In genomic region chr1:204506969-204507316, GRCh38 we compare ENCODE assay signal across 1 cellular context.
TF ChIP-seq lines count a peak whose summit lies in the region.

No MANE protein-coding gene starts in this region.

TF ChIP-seq in HepG2, 621 proteins besides CTCF, POLR2A, EP300 and RAD21 (continued from another document and continues in another):
- TF ChIP-seq REST (IDR thresholded peaks at IDR 0.05; ENCODE audit: borderline replicate concordance in 1 of 2, low read depth in 1 of 2, low read length in 2 of 2) (0 out of 4 replicates have a peak, but pooled peaks of 1 of the 2 experiments have one; percentile 17), ZNF12 (CRISPR knock-in tag; IDR thresholded peaks at IDR 0.05) (0 out of 2 replicates have a peak, but pooled peaks have one; percentile 42), NFIC (IDR thresholded peaks at IDR 0.05; ENCODE audit: low read length) (peak; percentile 42; the same call in 1 of the 2 replicates), E2F5 (CRISPR knock-in tag; conservative IDR thresholded peaks at IDR 0.05) (no peak), SMC3 (IDR thresholded peaks at IDR 0.05; ENCODE audit: low read length) (peak; percentile 24; the same call in 1 of the 2 replicates), HMG20A (CRISPR knock-in tag; IDR thresholded peaks at IDR 0.05; ENCODE audit: borderline replicate concordance) (0 out of 2 replicates have a peak, but pooled peaks have one; percentile 18), ZNF788 (CRISPR knock-in tag; IDR thresholded peaks at IDR 0.05; ENCODE audit: borderline replicate concordance) (peak; percentile 53; the same call in 1 of the 2 replicates), NCOA1 (CRISPR knock-in tag; IDR thresholded peaks at IDR 0.05) (no peak), RCOR2 (CRISPR knock-in tag; IDR thresholded peaks at IDR 0.05) (peak; percentile 58; the same call in 1 of the 2 replicates), TBX2 (CRISPR knock-in tag; IDR thresholded peaks at IDR 0.05; ENCODE audit: borderline replicate concordance) (0 out of 2 replicates have a peak, but pooled peaks have one; percentile 19), ZFP82 (CRISPR knock-in tag; IDR thresholded peaks at IDR 0.05; ENCODE audit: borderline replicate concordance) (no peak; the same call in 1 of the 2 replicates), ARID5B (CRISPR knock-in tag; IDR thresholded peaks at IDR 0.05) (peak; percentile 50), ZNF251 (CRISPR knock-in tag; IDR thresholded peaks at IDR 0.05) (no peak), U2AF2 (IDR thresholded peaks at IDR 0.05; ENCODE audit: low read depth, low read length) (no peak), SIX4 (CRISPR knock-in tag; IDR thresholded peaks at IDR 0.05) (no peak; the same call in 1 of the 2 replicates), ELF4 (CRISPR knock-in tag; IDR thresholded peaks at IDR 0.05; ENCODE audit: borderline replicate concordance) (0 out of 2 replicates have a peak, but pooled peaks have one; percentile 28), MED1 (CRISPR knock-in tag; IDR thresholded peaks at IDR 0.05) (peak; percentile 53; the same call in 1 of the 2 replicates), ZNF142 (CRISPR knock-in tag; IDR thresholded peaks at IDR 0.05) (no peak), NFATC3 (CRISPR knock-in tag; IDR thresholded peaks at IDR 0.05) (0 out of 2 replicates have a peak, but pooled peaks have one; percentile 37), ZNF282 (IDR thresholded peaks at IDR 0.05; ENCODE audit: partially characterized antibody) (no peak), MIXL1 (CRISPR knock-in tag; IDR thresholded peaks at IDR 0.05) (peak; percentile 77), KDM3A (CRISPR knock-in tag; IDR thresholded peaks at IDR 0.05; ENCODE audit: low read depth) (peak; percentile 38; the same call in 1 of the 2 replicates), HOXA5 (CRISPR knock-in tag; IDR thresholded peaks at IDR 0.05) (peak; percentile 46; the same call in 1 of the 2 replicates), YEATS2 (CRISPR knock-in tag; IDR thresholded peaks at IDR 0.05; ENCODE audit: borderline replicate concordance) (0 out of 2 replicates have a peak, but pooled peaks have one; percentile 49), ZNF160 (CRISPR knock-in tag; IDR thresholded peaks at IDR 0.05) (no peak)
- TF ChIP-seq, protein P1, sequence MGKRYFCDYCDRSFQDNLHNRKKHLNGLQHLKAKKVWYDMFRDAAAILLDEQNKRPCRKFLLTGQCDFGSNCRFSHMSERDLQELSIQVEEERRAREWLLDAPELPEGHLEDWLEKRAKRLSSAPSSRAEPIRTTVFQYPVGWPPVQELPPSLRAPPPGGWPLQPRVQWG (CRISPR knock-in tag; IDR thresholded peaks at IDR 0.05; ENCODE audit: borderline replicate concordance, low read depth), result no peak
- TF ChIP-seq, protein P2, sequence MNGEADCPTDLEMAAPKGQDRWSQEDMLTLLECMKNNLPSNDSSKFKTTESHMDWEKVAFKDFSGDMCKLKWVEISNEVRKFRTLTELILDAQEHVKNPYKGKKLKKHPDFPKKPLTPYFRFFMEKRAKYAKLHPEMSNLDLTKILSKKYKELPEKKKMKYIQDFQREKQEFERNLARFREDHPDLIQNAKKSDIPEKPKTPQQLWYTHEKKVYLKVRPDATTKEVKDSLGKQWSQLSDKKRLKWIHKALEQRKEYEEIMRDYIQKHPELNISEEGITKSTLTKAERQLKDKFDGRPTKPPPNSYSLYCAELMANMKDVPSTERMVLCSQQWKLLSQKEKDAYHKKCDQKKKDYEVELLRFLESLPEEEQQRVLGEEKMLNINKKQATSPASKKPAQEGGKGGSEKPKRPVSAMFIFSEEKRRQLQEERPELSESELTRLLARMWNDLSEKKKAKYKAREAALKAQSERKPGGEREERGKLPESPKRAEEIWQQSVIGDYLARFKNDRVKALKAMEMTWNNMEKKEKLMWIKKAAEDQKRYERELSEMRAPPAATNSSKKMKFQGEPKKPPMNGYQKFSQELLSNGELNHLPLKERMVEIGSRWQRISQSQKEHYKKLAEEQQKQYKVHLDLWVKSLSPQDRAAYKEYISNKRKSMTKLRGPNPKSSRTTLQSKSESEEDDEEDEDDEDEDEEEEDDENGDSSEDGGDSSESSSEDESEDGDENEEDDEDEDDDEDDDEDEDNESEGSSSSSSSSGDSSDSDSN (CRISPR knock-in tag; IDR thresholded peaks at IDR 0.05), result no peak
- TF ChIP-seq, protein P3, sequence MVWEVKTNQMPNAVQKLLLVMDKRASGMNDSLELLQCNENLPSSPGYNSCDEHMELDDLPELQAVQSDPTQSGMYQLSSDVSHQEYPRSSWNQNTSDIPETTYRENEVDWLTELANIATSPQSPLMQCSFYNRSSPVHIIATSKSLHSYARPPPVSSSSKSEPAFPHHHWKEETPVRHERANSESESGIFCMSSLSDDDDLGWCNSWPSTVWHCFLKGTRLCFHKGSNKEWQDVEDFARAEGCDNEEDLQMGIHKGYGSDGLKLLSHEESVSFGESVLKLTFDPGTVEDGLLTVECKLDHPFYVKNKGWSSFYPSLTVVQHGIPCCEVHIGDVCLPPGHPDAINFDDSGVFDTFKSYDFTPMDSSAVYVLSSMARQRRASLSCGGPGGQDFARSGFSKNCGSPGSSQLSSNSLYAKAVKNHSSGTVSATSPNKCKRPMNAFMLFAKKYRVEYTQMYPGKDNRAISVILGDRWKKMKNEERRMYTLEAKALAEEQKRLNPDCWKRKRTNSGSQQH (CRISPR knock-in tag; IDR thresholded peaks at IDR 0.05; ENCODE audit: low read depth), result peak; percentile 46; the same call in 1 of the 2 replicates
- TF ChIP-seq, protein P4, sequence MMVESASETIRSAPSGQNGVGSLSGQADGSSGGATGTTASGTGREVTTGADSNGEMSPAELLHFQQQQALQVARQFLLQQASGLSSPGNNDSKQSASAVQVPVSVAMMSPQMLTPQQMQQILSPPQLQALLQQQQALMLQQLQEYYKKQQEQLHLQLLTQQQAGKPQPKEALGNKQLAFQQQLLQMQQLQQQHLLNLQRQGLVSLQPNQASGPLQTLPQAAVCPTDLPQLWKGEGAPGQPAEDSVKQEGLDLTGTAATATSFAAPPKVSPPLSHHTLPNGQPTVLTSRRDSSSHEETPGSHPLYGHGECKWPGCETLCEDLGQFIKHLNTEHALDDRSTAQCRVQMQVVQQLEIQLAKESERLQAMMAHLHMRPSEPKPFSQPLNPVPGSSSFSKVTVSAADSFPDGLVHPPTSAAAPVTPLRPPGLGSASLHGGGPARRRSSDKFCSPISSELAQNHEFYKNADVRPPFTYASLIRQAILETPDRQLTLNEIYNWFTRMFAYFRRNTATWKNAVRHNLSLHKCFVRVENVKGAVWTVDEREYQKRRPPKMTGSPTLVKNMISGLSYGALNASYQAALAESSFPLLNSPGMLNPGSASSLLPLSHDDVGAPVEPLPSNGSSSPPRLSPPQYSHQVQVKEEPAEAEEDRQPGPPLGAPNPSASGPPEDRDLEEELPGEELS (CRISPR knock-in tag; IDR thresholded peaks at IDR 0.05), result peak; percentile 46; the same call in 1 of the 2 replicates
- TF ChIP-seq, protein P5, sequence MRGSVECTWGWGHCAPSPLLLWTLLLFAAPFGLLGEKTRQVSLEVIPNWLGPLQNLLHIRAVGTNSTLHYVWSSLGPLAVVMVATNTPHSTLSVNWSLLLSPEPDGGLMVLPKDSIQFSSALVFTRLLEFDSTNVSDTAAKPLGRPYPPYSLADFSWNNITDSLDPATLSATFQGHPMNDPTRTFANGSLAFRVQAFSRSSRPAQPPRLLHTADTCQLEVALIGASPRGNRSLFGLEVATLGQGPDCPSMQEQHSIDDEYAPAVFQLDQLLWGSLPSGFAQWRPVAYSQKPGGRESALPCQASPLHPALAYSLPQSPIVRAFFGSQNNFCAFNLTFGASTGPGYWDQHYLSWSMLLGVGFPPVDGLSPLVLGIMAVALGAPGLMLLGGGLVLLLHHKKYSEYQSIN (CRISPR knock-in tag; IDR thresholded peaks at IDR 0.05; ENCODE audit: borderline replicate concordance), result no peak
